ENCODE assay signal across 13 cellular contexts in genomic region chr12:96255077-96255476, GRCh38.
DNase-seq lines count a peak whose midpoint lies in the region; FAIRE-seq and TF ChIP-seq lines count a peak whose summit lies in the region.
"Had no signal": no experiment of that assay in that cellular context is flagged by ENCODE, and none has a peak within 500 bp of the region (broad histone marks: within the 10 kb centered on the region; RNA-seq: fewer than 3 reads in every experiment).

No MANE protein-coding gene starts in this region.

- no peaks in the 10 kb centered on the region for H3K4me1 ChIP-seq in breast epithelium
- H3K4me1 ChIP-seq in mammary epithelial cell (ENCODE audit: insufficient read depth, low read length) = no peaks in the 10 kb centered on the region
- peaks cover 37 to 60% (median 59%) of the 10 kb centered on the region in 4 donors for H3K4me1 ChIP-seq in esophagus muscularis mucosa
- H3K4me1 ChIP-seq in mesodermal cell (ENCODE audit: control insufficient read depth, insufficient read depth, low read length, poor library complexity, severe bottlenecking) = peaks cover 24% of the 10 kb centered on the region
- H3K4me1 ChIP-seq in vagina = peaks cover 34% of the 10 kb centered on the region
- peaks cover 0 to 2% of the 10 kb centered on the region in 2 donors for H3K4me1 ChIP-seq in small intestine (ENCODE audit: control insufficient read depth in 2 of 2, insufficient read depth in 1 of 2, low read depth in 1 of 2, low read length in 1 of 2)

- in situ Hi-C loops in mammary epithelial cell (cut with MboI; ENCODE audit: low sequenced_read_pairs in 2 of 2) = no loop called here

- H3K36me3 ChIP-seq in breast epithelium = no peaks in the 10 kb centered on the region
- peaks cover 19% of the 10 kb centered on the region for H3K36me3 ChIP-seq in mammary epithelial cell (ENCODE audit: insufficient read depth, low read length)
- peaks cover 0 to 28% (median 16%) of the 10 kb centered on the region in 4 donors for H3K36me3 ChIP-seq in esophagus muscularis mucosa
- H3K36me3 ChIP-seq in mesodermal cell (ENCODE audit: control insufficient read depth, insufficient read depth, low read length) = peaks cover 88% of the 10 kb centered on the region
- peaks cover 0 to 20% of the 10 kb centered on the region in 2 donors for H3K36me3 ChIP-seq in vagina
- H3K36me3 ChIP-seq in small intestine (ENCODE audit: control insufficient read depth in 2 of 2, insufficient read depth in 2 of 2, low read length in 2 of 2) = no peaks in the 10 kb centered on the region

- no CpG with 5 or more reads among the region's 8 CpGs for WGBS in mammary epithelial cell (ENCODE audit: low coverage, missing lambda C conversion rate)
- 65% methylated on average over 8 of the region's 8 CpGs for WGBS in esophagus muscularis mucosa
- 86 to 91% methylated on average over 8 of the region's 8 CpGs for WGBS in mesodermal cell (ENCODE audit: insufficient coverage in 2 of 2), 2 experiments
- 57 to 91% (median 83%) methylated on average over 8 of the region's 8 CpGs for WGBS in small intestine, 3 donors

- no peak for TF ChIP-seq EP300 in esophagus muscularis mucosa (IDR thresholded peaks at IDR 0.05)

- H3K27me3 ChIP-seq in breast epithelium = no peaks in the 10 kb centered on the region
- H3K27me3 ChIP-seq in mammary epithelial cell (ENCODE audit: insufficient read depth, low read length) = no peaks in the 10 kb centered on the region
- H3K27me3 ChIP-seq in esophagus muscularis mucosa = no peaks in the 10 kb centered on the region
- no peaks in the 10 kb centered on the region for H3K27me3 ChIP-seq in vagina
- H3K27me3 ChIP-seq in small intestine (ENCODE audit: control insufficient read depth in 2 of 2, insufficient read depth in 2 of 2, low read length in 2 of 2) = no peaks in the 10 kb centered on the region
- H3K27me3 ChIP-seq: BLaER1 treated with 17β-estradiol and CSF1 and Interleukin-3, amounts not matched to agents 10 nM and 100 nM had no signal

- no peak overlapping the region for H3K4me2 ChIP-seq in mammary epithelial cell (ENCODE audit: insufficient read depth, low read depth, low read length)
- H3K4me2 ChIP-seq: BLaER1 treated with 17β-estradiol and CSF1 and Interleukin-3, amounts not matched to agents 10 nM and 100 nM; GM23338 had no signal

- H3K9me3 ChIP-seq in breast epithelium = no peaks in the 10 kb centered on the region
- no peaks in the 10 kb centered on the region for H3K9me3 ChIP-seq in mammary epithelial cell (replicated peaks; ENCODE audit: insufficient read depth, low read length)
- H3K9me3 ChIP-seq in esophagus muscularis mucosa = no peaks in the 10 kb centered on the region
- no peaks in the 10 kb centered on the region for H3K9me3 ChIP-seq in mesodermal cell (ENCODE audit: control insufficient read depth, low read length)
- no peaks in the 10 kb centered on the region for H3K9me3 ChIP-seq in vagina
- no peaks in the 10 kb centered on the region for H3K9me3 ChIP-seq in small intestine (ENCODE audit: control insufficient read depth, low read depth)

- no peak overlapping the region for H2AFZ ChIP-seq in mammary epithelial cell (ENCODE audit: low read depth, low read length)
- H2AFZ ChIP-seq: GM23338 had no signal

- dilution Hi-C loops in mammary epithelial cell (cut with HindIII; ENCODE audit: low sequenced_read_pairs) = no loop called here

- H3K4me3 ChIP-seq in breast epithelium (no peak overlapping the region), mammary epithelial cell (replicated peaks in 1 of 3; ENCODE audit: insufficient read depth in 1 of 3, low read depth in 2 of 3, low read length in 3 of 3) (no peak overlapping the region), esophagus muscularis mucosa (peak overlapping the region in 1 of 4 donors; percentile 1), mesodermal cell (ENCODE audit: extremely low read depth, insufficient read depth, low read length, poor library complexity, severe bottlenecking) (no peak overlapping the region), vagina (peak overlapping the region in 1 of 2 donors; percentile 1), small intestine (ENCODE audit: low read depth in 1 of 2, low read length in 2 of 2) (no peak overlapping the region)
- H3K4me3 ChIP-seq: BLaER1 treated with 17β-estradiol and CSF1 and Interleukin-3, amounts not matched to agents 10 nM and 100 nM; GM23338 had no signal

- no peaks in the 10 kb centered on the region for H4K20me1 ChIP-seq in mammary epithelial cell (ENCODE audit: insufficient read depth, low read length)

- H3K27ac ChIP-seq in breast epithelium = peak overlapping the region; percentile 44 to 84
- no peak overlapping the region for H3K27ac ChIP-seq in mammary epithelial cell (ENCODE audit: insufficient read depth, low read depth, low read length)
- H3K27ac ChIP-seq in esophagus muscularis mucosa (replicated peaks in 1 of 4) = peak overlapping the region; percentile 54 to 77 (median 61)
- peak overlapping the region; percentile 67 for H3K27ac ChIP-seq in mesodermal cell (ENCODE audit: low read depth, low read length, severe bottlenecking)
- peak overlapping the region; percentile 53 for H3K27ac ChIP-seq in vagina
- H3K27ac ChIP-seq in small intestine (ENCODE audit: low read depth in 1 of 2, low read length in 1 of 2) = peak overlapping the region in 1 of 2 donors; percentile 77
- H3K27ac ChIP-seq: BLaER1 treated with 17β-estradiol and CSF1 and Interleukin-3, amounts not matched to agents 10 nM and 100 nM had no signal

- DNase-seq in breast epithelium (ENCODE audit: low spot score in 2 of 2) = no peak
- DNase-seq in mammary epithelial cell = no peak
- peak; percentile 91 for DNase-seq in esophagus muscularis mucosa (ENCODE audit: extremely low spot score)
- no peak for DNase-seq in vagina (ENCODE audit: extremely low spot score in 2 of 2)
- no peak for DNase-seq in small intestine
- no peak for DNase-seq in iPS-NIHi11 (ENCODE audit: low spot score)
- DNase-seq in stimulated activated CD4-positive, alpha-beta T cell treated with anti-CD3 and anti-CD28 coated beads, Interleukin-4, amount 100 ng/mL, for 24 hours = no peak
- DNase-seq: amygdala; NCI-H1092 treated with DMSO at 0.1 percent for 48 hours; stimulated activated naive CD4-positive, alpha-beta T cell had no signal

- TF ChIP-seq POLR2A in breast epithelium (IDR thresholded peaks at IDR 0.05) = no peak
- TF ChIP-seq POLR2A in esophagus muscularis mucosa (IDR thresholded peaks at IDR 0.05; ENCODE audit: low read depth) = no peak
- no peak for TF ChIP-seq POLR2A in vagina (IDR thresholded peaks at IDR 0.05)

- H3K9ac ChIP-seq in mammary epithelial cell (ENCODE audit: insufficient read depth, low read length) = no peak overlapping the region
- H3K9ac ChIP-seq: BLaER1 treated with 17β-estradiol and CSF1 and Interleukin-3, amounts not matched to agents 10 nM and 100 nM had no signal

- peaks cover 99% of the 10 kb centered on the region for H3K79me2 ChIP-seq in mammary epithelial cell (ENCODE audit: insufficient read depth, low read length)

- TF ChIP-seq CTCF in breast epithelium (IDR thresholded peaks at IDR 0.05) = no peak
- TF ChIP-seq CTCF in mammary epithelial cell (conservative IDR thresholded peaks at IDR 0.05 in 1 of 2, IDR thresholded peaks at IDR 0.05 in 1 of 2; ENCODE audit: extremely low read depth in 1 of 2, insufficient read depth in 1 of 2, low read depth in 1 of 2, low read length in 2 of 2) = no peak
- no peak for TF ChIP-seq CTCF in esophagus muscularis mucosa (IDR thresholded peaks at IDR 0.05)
- TF ChIP-seq CTCF in vagina (IDR thresholded peaks at IDR 0.05) = no peak

- no TSS peak for BruUV-seq in mammary epithelial cell (replicated peaks; lab: Mats Ljungman, UMichigan)

- FAIRE-seq in small intestine (lab: Jason Lieb, UNC) = no peak

- intact Hi-C loops in breast epithelium (cut with DNase I; ENCODE audit: low total_unique reads) = no loop called here
- intact Hi-C loops in mammary epithelial cell (cut with micrococcal nuclease) = loop anchor here (5.0 kb wide), 1 partner anchor 193 kb away; no protein-coding TSS in a partner anchor
- intact Hi-C loops in esophagus muscularis mucosa (cut with DNase I) = no loop called here
- intact Hi-C loops in vagina (cut with DNase I) = loop anchor here (1.0 kb wide), 1 partner anchor 25 kb away; no protein-coding TSS in a partner anchor

- CTCF ChIA-PET in mammary epithelial cell (lab: Charles Lee; ENCODE audit: low non-redundant PET) = no interaction called here

Comparison
In these comparisons a context has a peak if more than half of its experiments do, and no peak if none do; other contexts are left out.
1. intact Hi-C loops: an anchor here in mammary epithelial cell (5.0 kb wide) and vagina (1.0 kb wide); none called in breast epithelium and esophagus muscularis mucosa.